Comparison of ENCODE assay signal across 1 cellular context in genomic region chr7:77799078-77799964, GRCh38.
TF ChIP-seq lines count a peak whose summit lies in the region.

No MANE protein-coding gene starts in this region.

TF ChIP-seq in K562, 482 proteins besides CTCF, POLR2A, EP300 and RAD21 (continued from another document):
- TF ChIP-seq KDM5B (IDR thresholded peaks at IDR 0.05; ENCODE audit: insufficient replicate concordance, low read depth, low read length) (peak; percentile 34), UBTF (IDR thresholded peaks at IDR 0.05; ENCODE audit: borderline replicate concordance in 1 of 2, low read depth in 2 of 2, low read length in 2 of 2) (peak in 1 of 2 experiments; percentile 8; a peak in 1 of 4 replicates), PRMT5 (CRISPR knock-in tag; IDR thresholded peaks at IDR 0.05) (no peak), TBP (optimal IDR thresholded peaks at IDR 0.05; ENCODE audit: low read depth, low read length) (peak; percentile 33), HNRNPL (IDR thresholded peaks at IDR 0.05; ENCODE audit: low read depth, low read length) (peak; percentile 50; the same call in 1 of the 2 replicates), SNRNP70 (optimal IDR thresholded peaks at IDR 0.05; ENCODE audit: low read depth, low read length) (peak; percentile 39), TGIF2 (CRISPR knock-in tag; IDR thresholded peaks at IDR 0.05) (no peak), RBM39 (optimal IDR thresholded peaks at IDR 0.05; ENCODE audit: low read depth, low read length) (no peak), TAF7 (tag; IDR thresholded peaks at IDR 0.05) (no peak), CHD4 (IDR thresholded peaks at IDR 0.05; ENCODE audit: insufficient read depth, insufficient replicate concordance, low read depth, low read length, poor library complexity, severe bottlenecking) (no peak), STAT6 (CRISPR knock-in tag; IDR thresholded peaks at IDR 0.05) (no peak), MEIS2 (IDR thresholded peaks at IDR 0.05; ENCODE audit: partially characterized antibody) (peak; percentile 82), ZNF24 (IDR thresholded peaks at IDR 0.05) (no peak), CBX5 (IDR thresholded peaks at IDR 0.05; ENCODE audit: borderline replicate concordance, low read depth) (0 out of 2 replicates have a peak, but pooled peaks have one; percentile 32), SMARCC2 (IDR thresholded peaks at IDR 0.05; ENCODE audit: low read depth) (0 out of 2 replicates have a peak, but pooled peaks have one; percentile 46), ATF7 (IDR thresholded peaks at IDR 0.05) (no peak), KLF10 (CRISPR knock-in tag; IDR thresholded peaks at IDR 0.05) (no peak), CAMTA2 (CRISPR knock-in tag; conservative IDR thresholded peaks at IDR 0.05) (no peak), FUS (optimal IDR thresholded peaks at IDR 0.05; ENCODE audit: low read depth, low read length) (peak; percentile 43), ZNF12 (CRISPR knock-in tag; IDR thresholded peaks at IDR 0.05) (no peak), ZC3H4 (CRISPR knock-in tag; IDR thresholded peaks at IDR 0.05; ENCODE audit: borderline replicate concordance) (peak; percentile 65; the same call in 1 of the 2 replicates), MAFF (IDR thresholded peaks at IDR 0.05; ENCODE audit: low read length) (no peak), BDP1 (IDR thresholded peaks at IDR 0.05; ENCODE audit: insufficient read depth, insufficient read length) (no peak), CHD1 (IDR thresholded peaks at IDR 0.05; ENCODE audit: low read length) (peak; percentile 44), BACH1 (tag; IDR thresholded peaks at IDR 0.05) (no peak), HCFC1 (IDR thresholded peaks at IDR 0.05; ENCODE audit: low read depth, low read length) (no peak), EP400 (IDR thresholded peaks at IDR 0.05) (no peak), ZFX (CRISPR knock-in tag; IDR thresholded peaks at IDR 0.05) (peak; percentile 80)
- TF ChIP-seq, protein P1, sequence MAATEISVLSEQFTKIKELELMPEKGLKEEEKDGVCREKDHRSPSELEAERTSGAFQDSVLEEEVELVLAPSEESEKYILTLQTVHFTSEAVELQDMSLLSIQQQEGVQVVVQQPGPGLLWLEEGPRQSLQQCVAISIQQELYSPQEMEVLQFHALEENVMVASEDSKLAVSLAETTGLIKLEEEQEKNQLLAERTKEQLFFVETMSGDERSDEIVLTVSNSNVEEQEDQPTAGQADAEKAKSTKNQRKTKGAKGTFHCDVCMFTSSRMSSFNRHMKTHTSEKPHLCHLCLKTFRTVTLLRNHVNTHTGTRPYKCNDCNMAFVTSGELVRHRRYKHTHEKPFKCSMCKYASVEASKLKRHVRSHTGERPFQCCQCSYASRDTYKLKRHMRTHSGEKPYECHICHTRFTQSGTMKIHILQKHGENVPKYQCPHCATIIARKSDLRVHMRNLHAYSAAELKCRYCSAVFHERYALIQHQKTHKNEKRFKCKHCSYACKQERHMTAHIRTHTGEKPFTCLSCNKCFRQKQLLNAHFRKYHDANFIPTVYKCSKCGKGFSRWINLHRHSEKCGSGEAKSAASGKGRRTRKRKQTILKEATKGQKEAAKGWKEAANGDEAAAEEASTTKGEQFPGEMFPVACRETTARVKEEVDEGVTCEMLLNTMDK (IDR thresholded peaks at IDR 0.05; ENCODE audit: borderline replicate concordance, insufficient read depth, low read depth, low read length, poor library complexity, severe bottlenecking) = no peak
- TF ChIP-seq, protein P2, sequence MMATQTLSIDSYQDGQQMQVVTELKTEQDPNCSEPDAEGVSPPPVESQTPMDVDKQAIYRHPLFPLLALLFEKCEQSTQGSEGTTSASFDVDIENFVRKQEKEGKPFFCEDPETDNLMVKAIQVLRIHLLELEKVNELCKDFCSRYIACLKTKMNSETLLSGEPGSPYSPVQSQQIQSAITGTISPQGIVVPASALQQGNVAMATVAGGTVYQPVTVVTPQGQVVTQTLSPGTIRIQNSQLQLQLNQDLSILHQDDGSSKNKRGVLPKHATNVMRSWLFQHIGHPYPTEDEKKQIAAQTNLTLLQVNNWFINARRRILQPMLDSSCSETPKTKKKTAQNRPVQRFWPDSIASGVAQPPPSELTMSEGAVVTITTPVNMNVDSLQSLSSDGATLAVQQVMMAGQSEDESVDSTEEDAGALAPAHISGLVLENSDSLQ (IDR thresholded peaks at IDR 0.05) = peak; percentile 75
- TF ChIP-seq, protein P3, sequence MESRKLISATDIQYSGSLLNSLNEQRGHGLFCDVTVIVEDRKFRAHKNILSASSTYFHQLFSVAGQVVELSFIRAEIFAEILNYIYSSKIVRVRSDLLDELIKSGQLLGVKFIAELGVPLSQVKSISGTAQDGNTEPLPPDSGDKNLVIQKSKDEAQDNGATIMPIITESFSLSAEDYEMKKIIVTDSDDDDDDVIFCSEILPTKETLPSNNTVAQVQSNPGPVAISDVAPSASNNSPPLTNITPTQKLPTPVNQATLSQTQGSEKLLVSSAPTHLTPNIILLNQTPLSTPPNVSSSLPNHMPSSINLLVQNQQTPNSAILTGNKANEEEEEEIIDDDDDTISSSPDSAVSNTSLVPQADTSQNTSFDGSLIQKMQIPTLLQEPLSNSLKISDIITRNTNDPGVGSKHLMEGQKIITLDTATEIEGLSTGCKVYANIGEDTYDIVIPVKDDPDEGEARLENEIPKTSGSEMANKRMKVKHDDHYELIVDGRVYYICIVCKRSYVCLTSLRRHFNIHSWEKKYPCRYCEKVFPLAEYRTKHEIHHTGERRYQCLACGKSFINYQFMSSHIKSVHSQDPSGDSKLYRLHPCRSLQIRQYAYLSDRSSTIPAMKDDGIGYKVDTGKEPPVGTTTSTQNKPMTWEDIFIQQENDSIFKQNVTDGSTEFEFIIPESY (CRISPR knock-in tag; IDR thresholded peaks at IDR 0.05) = no peak
- TF ChIP-seq, protein P4, sequence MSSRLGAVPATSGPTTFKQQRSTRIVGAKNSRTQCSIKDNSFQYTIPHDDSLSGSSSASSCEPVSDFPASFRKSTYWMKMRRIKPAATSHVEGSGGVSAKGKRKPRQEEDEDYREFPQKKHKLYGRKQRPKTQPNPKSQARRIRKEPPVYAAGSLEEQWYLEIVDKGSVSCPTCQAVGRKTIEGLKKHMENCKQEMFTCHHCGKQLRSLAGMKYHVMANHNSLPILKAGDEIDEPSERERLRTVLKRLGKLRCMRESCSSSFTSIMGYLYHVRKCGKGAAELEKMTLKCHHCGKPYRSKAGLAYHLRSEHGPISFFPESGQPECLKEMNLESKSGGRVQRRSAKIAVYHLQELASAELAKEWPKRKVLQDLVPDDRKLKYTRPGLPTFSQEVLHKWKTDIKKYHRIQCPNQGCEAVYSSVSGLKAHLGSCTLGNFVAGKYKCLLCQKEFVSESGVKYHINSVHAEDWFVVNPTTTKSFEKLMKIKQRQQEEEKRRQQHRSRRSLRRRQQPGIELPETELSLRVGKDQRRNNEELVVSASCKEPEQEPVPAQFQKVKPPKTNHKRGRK (tag; IDR thresholded peaks at IDR 0.05) = peak; percentile 57; the same call in 1 of the 2 replicates
- TF ChIP-seq, protein P5, sequence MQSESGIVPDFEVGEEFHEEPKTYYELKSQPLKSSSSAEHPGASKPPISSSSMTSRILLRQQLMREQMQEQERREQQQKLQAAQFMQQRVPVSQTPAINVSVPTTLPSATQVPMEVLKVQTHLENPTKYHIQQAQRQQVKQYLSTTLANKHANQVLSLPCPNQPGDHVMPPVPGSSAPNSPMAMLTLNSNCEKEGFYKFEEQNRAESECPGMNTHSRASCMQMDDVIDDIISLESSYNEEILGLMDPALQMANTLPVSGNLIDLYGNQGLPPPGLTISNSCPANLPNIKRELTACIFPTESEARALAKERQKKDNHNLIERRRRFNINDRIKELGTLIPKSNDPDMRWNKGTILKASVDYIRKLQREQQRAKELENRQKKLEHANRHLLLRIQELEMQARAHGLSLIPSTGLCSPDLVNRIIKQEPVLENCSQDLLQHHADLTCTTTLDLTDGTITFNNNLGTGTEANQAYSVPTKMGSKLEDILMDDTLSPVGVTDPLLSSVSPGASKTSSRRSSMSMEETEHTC (IDR thresholded peaks at IDR 0.05) = 0 out of 2 replicates have a peak, but pooled peaks have one; percentile 13
